Comparison of ENCODE assay signal across 1 cellular context in genomic region chr7:137656850-137657232, GRCh38.
TF ChIP-seq lines count a peak whose summit lies in the region.

No MANE protein-coding gene starts in this region.

TF ChIP-seq in GM23338, 12 proteins besides CTCF, POLR2A, EP300 and RAD21 (continued from another document):
- no peak for TF ChIP-seq ZNF462 (CRISPR knock-in tag; IDR thresholded peaks at IDR 0.05)
- no peak for TF ChIP-seq ETS1 (IDR thresholded peaks at IDR 0.05)
- no peak for TF ChIP-seq NANOG (IDR thresholded peaks at IDR 0.05; ENCODE audit: borderline replicate concordance)
- TF ChIP-seq ZNF331 (CRISPR knock-in tag; IDR thresholded peaks at IDR 0.05; ENCODE audit: low read depth): no peak
- TF ChIP-seq REST (IDR thresholded peaks at IDR 0.05; ENCODE audit: unreplicated experiment): no peak
- TF ChIP-seq EZH2 (IDR thresholded peaks at IDR 0.05; ENCODE audit: low read depth, unreplicated experiment): no peak
- TF ChIP-seq ZNF114 (CRISPR knock-in tag; IDR thresholded peaks at IDR 0.05): no peak
- no peak for TF ChIP-seq EZH2phosphoT487 (IDR thresholded peaks at IDR 0.05; ENCODE audit: unreplicated experiment)
TF ChIP-seq in GM23338: peak in this region for 0.
